In the genomic region with DNA sequence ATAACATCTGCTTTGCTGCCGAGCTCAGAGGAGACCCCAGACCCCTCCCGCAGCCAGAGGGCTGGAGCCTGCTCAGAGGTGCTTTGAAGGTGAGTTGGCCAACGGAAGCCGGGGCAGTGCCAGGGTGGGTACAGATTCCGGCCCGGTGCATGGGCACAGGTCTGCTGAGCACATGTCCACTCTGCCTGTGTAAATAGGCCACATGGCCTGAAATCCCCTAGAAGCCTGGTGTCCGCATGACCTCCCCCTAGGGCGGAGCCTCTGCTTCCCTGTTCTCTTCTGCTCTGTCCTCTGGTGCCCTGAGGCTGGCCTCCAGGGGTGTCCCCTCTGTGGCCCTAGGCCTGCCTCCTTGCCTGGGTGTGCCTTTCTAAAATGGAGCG, we compare ENCODE assay signal across 29 cellular contexts. TPM values are rescaled to one million over a fixed set of nuclear protein-coding genes. Genes with fewer than 3 reads are reported as not detected.
A peak's percentile ranks its signal among the peaks of the same experiment; 100 is the strongest.
DNase-seq lines count a peak whose midpoint lies in the region; ATAC-seq, FAIRE-seq and TF ChIP-seq lines count a peak whose summit lies in the region.
"Had no signal": no experiment of that assay in that cellular context is flagged by ENCODE, and none has a peak within 500 bp of the region (broad histone marks: within the 10 kb centered on the region; RNA-seq: fewer than 3 reads in every experiment).

No MANE protein-coding gene starts in this region.

- H3K79me1 ChIP-seq in H1 (ENCODE audit: low read depth, low read length) = no peaks in the 10 kb centered on the region
- H3K79me1 ChIP-seq in trophoblast cell (ENCODE audit: low read length) = peaks cover 22% of the 10 kb centered on the region

- no peak for DNase-seq in activated CD8-positive, alpha-beta memory T cell treated with anti-CD3 and anti-CD28 coated beads, Interleukin-2, amount 10 ng/mL, durations not matched to agents 7 days and 5 days
- no peak for DNase-seq in activated CD8-positive, alpha-beta memory T cell treated with anti-CD3 and anti-CD28 coated beads, Interleukin-2, amount 50 U/mL, for 4 hours
- DNase-seq in HCT116 (ENCODE audit: low read depth, low spot score) = no peak
- no peak for DNase-seq in H1 (ENCODE audit: low read depth in 1 of 2, low spot score in 2 of 2)
- DNase-seq in trophoblast cell = no peak
- no peak for DNase-seq in COLO668 (lab: John Stamatoyannopoulos, UW; ENCODE audit: unreplicated experiment)
- no peak for DNase-seq in CD1c-positive myeloid dendritic cell (ENCODE audit: extremely low spot score)
- DNase-seq in GM23338 (ENCODE audit: low spot score) = no peak
- DNase-seq: activated CD4-positive, alpha-beta T cell treated with anti-CD3 and anti-CD28 coated beads, Interleukin-2, amount 10 ng/mL, durations not matched to agents 7 days and 5 days; activated T-cell treated with anti-CD3 and anti-CD28 coated beads, Interleukin-2, amount 50 U/mL, for 72 hours; body of pancreas; cerebellar nuclear complex; DMS153; esophagus squamous epithelium; foreskin keratinocyte; IMR-90; natural killer cell; NCI-H1694; occipital lobe; PC-9; SIG-M5; stimulated activated naive CD4-positive, alpha-beta T cell; T1000; upper lobe of right lung had no signal

- H3K9me3 Mint-ChIP-seq in activated CD8-positive, alpha-beta memory T cell treated with anti-CD3 and anti-CD28 coated beads, Interleukin-2, amount 10 ng/mL, durations not matched to agents 7 days and 5 days (ENCODE audit: low read depth) = no peaks in the 10 kb centered on the region
- no peaks in the 10 kb centered on the region; the same call in 2 of the 3 replicates for H3K9me3 Mint-ChIP-seq in GM23338
- H3K9me3 Mint-ChIP-seq: activated CD4-positive, alpha-beta T cell treated with anti-CD3 and anti-CD28 coated beads, Interleukin-2, amount 10 ng/mL, durations not matched to agents 7 days and 5 days; activated T-cell treated with anti-CD3 and anti-CD28 coated beads, Interleukin-2, amount 50 U/mL, for 72 hours; natural killer cell had no signal

- TF ChIP-seq CTCF in HCT116 (IDR thresholded peaks at IDR 0.05 in 2 of 3, conservative IDR thresholded peaks at IDR 0.05 in 1 of 3; ENCODE audit: borderline replicate concordance in 1 of 3, insufficient read depth in 1 of 3, low read depth in 2 of 3, low read length in 2 of 3) (no peak), H1 (IDR thresholded peaks at IDR 0.05; ENCODE audit: control extremely low read depth in 1 of 3, insufficient read depth in 1 of 3, low read depth in 1 of 3, low read length in 3 of 3) (no peak), GM23338 (conservative IDR thresholded peaks at IDR 0.05; ENCODE audit: low read depth in 2 of 2) (no peak)

- H2BK15ac ChIP-seq in H1 (ENCODE audit: low read length) = peak overlapping the region; percentile 61; the same call in 1 of the 2 replicates

- no peak for FAIRE-seq in H1 (lab: Jason Lieb, UNC)
- FAIRE-seq: GM12892, keratinocyte had no signal

- H3K27me3 ChIP-seq in HCT116 (ENCODE audit: insufficient read depth, low read length) (no peaks in the 10 kb centered on the region), H1 (replicated peaks in 1 of 4; ENCODE audit: control insufficient read depth in 3 of 4, extremely low read depth in 1 of 4, insufficient read depth in 3 of 4, low read length in 3 of 4) (no peaks in the 10 kb centered on the region), trophoblast cell (ENCODE audit: insufficient read depth, low read length) (no peaks in the 10 kb centered on the region), GM23338 (ENCODE audit: insufficient read depth) (no peaks in the 10 kb centered on the region)
- H3K27me3 ChIP-seq: body of pancreas, esophagus squamous epithelium, foreskin keratinocyte, heart left ventricle, upper lobe of right lung had no signal

- WGBS in H1 (ENCODE audit: extremely low coverage in 1 of 2, insufficient coverage in 1 of 2, insufficient read length in 1 of 2, insufficient replicate concordance in 2 of 2, low coverage in 1 of 2, low lambda C conversion rate in 2 of 2, missing lambda C conversion rate in 1 of 2), 2 experiments = 94% methylated on average over 8 of the region's 9 CpGs; no CpG with 5 or more reads in 1 of the 2 experiments
- no CpG with 5 or more reads among the region's 9 CpGs for WGBS in trophoblast cell (ENCODE audit: extremely low coverage, insufficient coverage, insufficient read length)

- H3K4me3 ChIP-seq in HCT116 (replicated peaks in 1 of 2; ENCODE audit: low read depth in 1 of 2, low read length in 2 of 2) = no peak overlapping the region
- H3K4me3 ChIP-seq in H1 (ENCODE audit: extremely low read depth in 1 of 4, insufficient read depth in 2 of 4, low read depth in 3 of 4, low read length in 4 of 4) = no peak overlapping the region
- no peak overlapping the region for H3K4me3 ChIP-seq in trophoblast cell (ENCODE audit: low read depth, low read length)
- H3K4me3 ChIP-seq in GM23338 = no peak overlapping the region
- H3K4me3 ChIP-seq: body of pancreas, esophagus squamous epithelium, heart left ventricle, lung, PC-9, skin epidermis, upper lobe of right lung had no signal

- no peaks in the 10 kb centered on the region for H3K27me3 Mint-ChIP-seq in activated CD8-positive, alpha-beta memory T cell treated with anti-CD3 and anti-CD28 coated beads, Interleukin-2, amount 10 ng/mL, durations not matched to agents 7 days and 5 days
- peaks cover 8% of the 10 kb centered on the region for H3K27me3 Mint-ChIP-seq in GM23338 (ENCODE audit: insufficient read depth, low read depth, poor library complexity)
- H3K27me3 Mint-ChIP-seq: activated CD4-positive, alpha-beta T cell treated with anti-CD3 and anti-CD28 coated beads, Interleukin-2, amount 10 ng/mL, durations not matched to agents 7 days and 5 days had no signal

- intact Hi-C loops in HCT116 (cut with micrococcal nuclease) = loop anchor here (10.0 kb wide), 1 partner anchor 154 kb away; the partner anchor contains the start of genes RANBP1 and TRMT2A

- no peak overlapping the region for H4K5ac ChIP-seq in H1 (ENCODE audit: insufficient read length, low read depth, low read length)

- RAD21 ChIA-PET in HCT116 (lab: Charles Lee; ENCODE audit: low non-redundant PET in 1 of 2, low total read pairs in 2 of 2, uncharacterized antibody in 2 of 2, unreplicated experiment in 2 of 2) = no interaction called here

- ATAC-seq in activated CD8-positive, alpha-beta memory T cell treated with anti-CD3 and anti-CD28 coated beads, Interleukin-2, amount 10 ng/mL, durations not matched to agents 7 days and 5 days = no peak
- ATAC-seq in HCT116 (no peak), GM23338 (no peak)
- ATAC-seq: body of pancreas, foreskin keratinocyte, natural killer cell, upper lobe of right lung had no signal

- peak overlapping the region; percentile 99 for H3K27ac ChIP-seq in HCT116 (ENCODE audit: low read depth, low read length)
- no peak overlapping the region for H3K27ac ChIP-seq in H1 (ENCODE audit: low read depth, low read length)
- H3K27ac ChIP-seq in trophoblast cell (ENCODE audit: low read depth, low read length) = no peak overlapping the region
- no peak overlapping the region for H3K27ac ChIP-seq in GM23338 (ENCODE audit: low read depth)
- H3K27ac ChIP-seq: foreskin keratinocyte, heart left ventricle, PC-9, upper lobe of right lung had no signal

- H2BK12ac ChIP-seq in H1 (ENCODE audit: low read depth, low read length) (no peak overlapping the region), trophoblast cell (ENCODE audit: low read length) (peak overlapping the region; percentile 13)

- POLR2A ChIA-PET in HCT116 (lab: Charles Lee) (no interaction called here), H1 (lab: Charles Lee; ENCODE audit: partially characterized antibody) (interaction anchor here (1.3 kb wide), 1 partner anchor 9 kb away, joined by 4 read pairs; no protein-coding TSS in a partner anchor)

- H3K9me2 ChIP-seq in HCT116 (ENCODE audit: insufficient read depth) = no peaks in the 10 kb centered on the region
- no peaks in the 10 kb centered on the region for H3K9me2 ChIP-seq in GM23338 (ENCODE audit: insufficient read depth)

- TF ChIP-seq EP300 in H1 (IDR thresholded peaks at IDR 0.05; ENCODE audit: borderline replicate concordance in 1 of 2, low read depth in 2 of 2, low read length in 2 of 2) = no peak

- H3K9me3 ChIP-seq in HCT116 (ENCODE audit: control insufficient read depth in 1 of 2, insufficient read depth in 1 of 2, low read depth in 1 of 2, low read length in 2 of 2) (no peaks in the 10 kb centered on the region), H1 (ENCODE audit: insufficient read depth in 2 of 2, low read depth in 1 of 2, low read length in 1 of 2) (no peaks in the 10 kb centered on the region), trophoblast cell (ENCODE audit: insufficient read depth, low read depth, low read length) (no peaks in the 10 kb centered on the region)
- H3K9me3 ChIP-seq: body of pancreas, esophagus squamous epithelium, heart left ventricle, upper lobe of right lung had no signal

- H3K9ac ChIP-seq in HCT116 (ENCODE audit: low read length) (no peak overlapping the region), H1 (replicated peaks in 1 of 4; ENCODE audit: extremely low read depth in 1 of 4, low read depth in 3 of 4, low read length in 3 of 4) (no peak overlapping the region), trophoblast cell (ENCODE audit: low read length) (no peak overlapping the region)

- no TSS peak for BruUV-seq in HCT116 (replicated peaks; lab: Mats Ljungman, UMichigan)

- H3K36me3 ChIP-seq in HCT116 (ENCODE audit: control insufficient read depth in 1 of 2, insufficient read depth in 2 of 2, low read length in 2 of 2) (peaks cover 0 to 5% of the 10 kb centered on the region in 2 experiments; a peak in 1 of 4 replicates), H1 (ENCODE audit: control insufficient read depth in 2 of 4, insufficient read depth in 4 of 4, low read length in 3 of 4) (no peaks in the 10 kb centered on the region), trophoblast cell (ENCODE audit: control insufficient read depth in 1 of 2, insufficient read depth in 2 of 2, low read length in 2 of 2) (no peaks in the 10 kb centered on the region), GM23338 (ENCODE audit: insufficient read depth) (no peaks in the 10 kb centered on the region)

- peaks cover 27% of the 10 kb centered on the region for H3K4me1 Mint-ChIP-seq in activated CD8-positive, alpha-beta memory T cell treated with anti-CD3 and anti-CD28 coated beads, Interleukin-2, amount 10 ng/mL, durations not matched to agents 7 days and 5 days
- peaks cover 30% of the 10 kb centered on the region for H3K4me1 Mint-ChIP-seq in GM23338

- H3F3A ChIP-seq in GM23338 (replicated peaks; ENCODE audit: low read depth) = peaks cover 4% of the 10 kb centered on the region; the same call in 1 of the 2 replicates

- H2AFZ ChIP-seq in HCT116 (ENCODE audit: low read depth, low read length, poor library complexity, severe bottlenecking) = no peak overlapping the region
- no peak overlapping the region for H2AFZ ChIP-seq in H1 (ENCODE audit: low read length)
- H2AFZ ChIP-seq in trophoblast cell (ENCODE audit: insufficient read depth, low read length, poor library complexity) = no peak overlapping the region
- H2AFZ ChIP-seq in GM23338 = no peak overlapping the region
- H2AFZ ChIP-seq: PC-9 had no signal

- H4K8ac ChIP-seq in H1 (ENCODE audit: extremely low read depth, insufficient read depth, low read length) (no peak overlapping the region), trophoblast cell (ENCODE audit: low read depth, low read length) (no peak overlapping the region)

- no peaks in the 10 kb centered on the region for H3K79me2 ChIP-seq in HCT116 (ENCODE audit: insufficient read depth, low read length)
- no peaks in the 10 kb centered on the region for H3K79me2 ChIP-seq in H1 (ENCODE audit: control insufficient read depth in 1 of 2, insufficient read depth in 2 of 2, low read length in 2 of 2)
- H3K79me2 ChIP-seq in trophoblast cell (ENCODE audit: control insufficient read depth, insufficient read depth, low read length, poor library complexity) = peaks cover 5% of the 10 kb centered on the region
- H3K79me2 ChIP-seq in GM23338 (replicated peaks; ENCODE audit: insufficient read depth) = no peaks in the 10 kb centered on the region

- H3K4ac ChIP-seq in H1 (replicated peaks; ENCODE audit: insufficient read length, low read depth, low read length) (no peak overlapping the region), trophoblast cell (ENCODE audit: low read depth, low read length) (no peak overlapping the region)

- no peak for TF ChIP-seq RAD21 in HCT116 (IDR thresholded peaks at IDR 0.05; ENCODE audit: low read depth)
- no peak for TF ChIP-seq RAD21 in H1 (IDR thresholded peaks at IDR 0.05 in 1 of 2, conservative IDR thresholded peaks at IDR 0.05 in 1 of 2; ENCODE audit: low read depth in 2 of 2, low read length in 2 of 2)

- H3K4me1 ChIP-seq in HCT116 (ENCODE audit: control insufficient read depth in 1 of 2, insufficient read depth in 2 of 2, low read length in 2 of 2) (peaks cover 44 to 60% of the 10 kb centered on the region in 2 experiments), H1 (replicated peaks in 1 of 4; ENCODE audit: control insufficient read depth in 3 of 4, insufficient read depth in 4 of 4, low read length in 3 of 4) (peaks cover 0 to 23% (median 18%) of the 10 kb centered on the region in 4 experiments; a peak in 6 of 7 replicates), trophoblast cell (ENCODE audit: control insufficient read depth in 1 of 2, insufficient read depth in 2 of 2, low read length in 2 of 2) (peaks cover 34 to 41% of the 10 kb centered on the region in 2 experiments), GM23338 (ENCODE audit: insufficient read depth) (peaks cover 14% of the 10 kb centered on the region)

- no peak overlapping the region for H2BK5ac ChIP-seq in H1 (ENCODE audit: low read depth, low read length)
- no peak overlapping the region for H2BK5ac ChIP-seq in trophoblast cell (ENCODE audit: low read depth, low read length, poor library complexity)

- H4K20me1 ChIP-seq in HCT116 (ENCODE audit: insufficient read depth) = no peaks in the 10 kb centered on the region
- peaks cover 0 to 2% of the 10 kb centered on the region in 2 experiments for H4K20me1 ChIP-seq in H1 (replicated peaks in 1 of 2; ENCODE audit: control insufficient read depth in 1 of 2, insufficient read depth in 2 of 2, low read length in 2 of 2)
- H4K20me1 ChIP-seq in GM23338 (replicated peaks; ENCODE audit: insufficient read depth) = no peaks in the 10 kb centered on the region; the same call in 1 of the 2 replicates

- H2AK5ac ChIP-seq in H1 (ENCODE audit: low read depth, low read length) (0 out of 2 replicates have a peak overlapping the region, but pooled peaks have one; percentile 8), trophoblast cell (ENCODE audit: low read length) (peak overlapping the region; percentile 45)

- H3K56ac ChIP-seq in H1 (replicated peaks; ENCODE audit: insufficient read length, low read depth, low read length) = no peak overlapping the region

- TF ChIP-seq POLR2A in HCT116 (IDR thresholded peaks at IDR 0.05; ENCODE audit: borderline replicate concordance, extremely low read depth, insufficient read depth, insufficient read length) (no peak), H1 (IDR thresholded peaks at IDR 0.05; ENCODE audit: control extremely low read depth in 1 of 2, low read depth in 2 of 2, low read length in 2 of 2) (no peak)

- H3K23ac ChIP-seq in H1 (ENCODE audit: insufficient read length) (no peak overlapping the region), trophoblast cell (ENCODE audit: low read length) (no peak overlapping the region)

- H3K14ac ChIP-seq in H1 (ENCODE audit: insufficient read length) (no peak overlapping the region), trophoblast cell (ENCODE audit: low read length) (no peak overlapping the region)

- H3K4me3 Mint-ChIP-seq in activated CD8-positive, alpha-beta memory T cell treated with anti-CD3 and anti-CD28 coated beads, Interleukin-2, amount 10 ng/mL, durations not matched to agents 7 days and 5 days = no peak overlapping the region
- H3K4me3 Mint-ChIP-seq in GM23338 = no peak overlapping the region
- H3K4me3 Mint-ChIP-seq: activated CD4-positive, alpha-beta T cell treated with anti-CD3 and anti-CD28 coated beads, Interleukin-2, amount 10 ng/mL, durations not matched to agents 7 days and 5 days; activated T-cell treated with anti-CD3 and anti-CD28 coated beads, Interleukin-2, amount 50 U/mL, for 72 hours; natural killer cell had no signal

- H3K36me3 Mint-ChIP-seq in activated CD8-positive, alpha-beta memory T cell treated with anti-CD3 and anti-CD28 coated beads, Interleukin-2, amount 10 ng/mL, durations not matched to agents 7 days and 5 days = peaks cover 1% of the 10 kb centered on the region
- H3K36me3 Mint-ChIP-seq in GM23338 (ENCODE audit: low read depth) = no peaks in the 10 kb centered on the region
- H3K36me3 Mint-ChIP-seq: natural killer cell had no signal

- H3K4me2 ChIP-seq in HCT116 (ENCODE audit: low read length) (peak overlapping the region; percentile 99; the same call in 1 of the 2 replicates), H1 (ENCODE audit: insufficient read depth in 1 of 2, low read depth in 2 of 2, low read length in 2 of 2) (no peak overlapping the region), trophoblast cell (ENCODE audit: low read length) (no peak overlapping the region), GM23338 (no peak overlapping the region)
- H3K4me2 ChIP-seq: PC-9 had no signal

- H4K12ac ChIP-seq in trophoblast cell (ENCODE audit: low read depth, low read length) = no peak overlapping the region

- no peak overlapping the region for H4K91ac ChIP-seq in H1 (replicated peaks; ENCODE audit: insufficient read length, low read length)
- H4K91ac ChIP-seq in trophoblast cell (ENCODE audit: low read depth, low read length) = peak overlapping the region; percentile 40

- CTCF ChIA-PET in activated CD8-positive, alpha-beta memory T cell treated with anti-CD3 and anti-CD28 coated beads, Interleukin-2, amount 10 ng/mL, durations not matched to agents 7 days and 5 days (lab: Charles Lee) = interaction anchor here (0.6 to 1.0 kb wide), 2 partner anchors 13 to 231 kb away, joined by 3 read pairs; no protein-coding TSS in a partner anchor
- CTCF ChIA-PET in HCT116 (lab: Charles Lee) (no interaction called here), H1 (lab: Charles Lee; ENCODE audit: partially characterized antibody) (interaction anchor here (16.2 kb wide), 1 partner anchor 50 kb away, joined by 369 read pairs; no protein-coding TSS in a partner anchor)

- H3K23me2 ChIP-seq in H1 (ENCODE audit: low read depth, low read length) = peaks cover 5% of the 10 kb centered on the region

- H3K18ac ChIP-seq in H1 (ENCODE audit: extremely low read depth, low read length) (no peak overlapping the region), trophoblast cell (ENCODE audit: low read length) (no peak overlapping the region)

- no peak overlapping the region for H2BK120ac ChIP-seq in H1 (replicated peaks; ENCODE audit: low read depth, low read length)
- peak overlapping the region; percentile 31 for H2BK120ac ChIP-seq in trophoblast cell (ENCODE audit: insufficient read depth, low read length, poor library complexity)

- 0 out of 2 replicates have a peak overlapping the region, but pooled peaks have one; percentile 48 for H2BK20ac ChIP-seq in H1 (ENCODE audit: low read length)

- peak overlapping the region; percentile 35 for H3K27ac Mint-ChIP-seq in activated CD8-positive, alpha-beta memory T cell treated with anti-CD3 and anti-CD28 coated beads, Interleukin-2, amount 10 ng/mL, durations not matched to agents 7 days and 5 days
- H3K27ac Mint-ChIP-seq in GM23338 = no peak overlapping the region
- H3K27ac Mint-ChIP-seq: activated CD4-positive, alpha-beta T cell treated with anti-CD3 and anti-CD28 coated beads, Interleukin-2, amount 10 ng/mL, durations not matched to agents 7 days and 5 days; activated T-cell treated with anti-CD3 and anti-CD28 coated beads, Interleukin-2, amount 50 U/mL, for 72 hours; natural killer cell had no signal

RNA-seq across cellular contexts. Expression of gene TXNRD2, which starts 19.6 kb away (rescaled TPM):
- total RNA-seq in activated CD8-positive, alpha-beta memory T cell treated with anti-CD3 and anti-CD28 coated beads, Interleukin-2, amount 10 ng/mL, durations not matched to agents 7 days and 5 days = 10 to 100 TPM; 20.5 to 23.1 TPM
- 19.7 TPM for total RNA-seq in HCT116 (2021; ENCODE audit: unreplicated experiment)
- polyA plus RNA-seq in HCT116 (2012) = 13.2 and 14.8 TPM in 2 replicates
- 14.2 and 14.8 TPM in 2 replicates for total RNA-seq in H1 (2021; fragmentation: NEBNext Ultra II Directional; extraction: Animal tissue kit (Norgen Biotek cat#: 25700))
- 21.9 and 25.0 TPM in 2 replicates for polyA plus RNA-seq in H1 (2011; rRNA removed)
- polyA plus RNA-seq in H1 (2011; cell fraction: cytosol; rRNA removed) = 20.2 TPM
- 38.2 TPM for polyA plus RNA-seq in H1 (2011; cell fraction: nucleus; rRNA removed)
- 11.3 to 14.7 TPM (median 13.7 TPM) in 4 replicates for polyA plus RNA-seq in H1 (2012, experiment 1 of 2)
- polyA plus RNA-seq in H1 (2012, experiment 2 of 2) = 16.5 TPM
- polyA plus RNA-seq in H1 (2013, experiment 1 of 2) = 8.1 TPM
- polyA plus RNA-seq in H1 (2013, experiment 2 of 2) = 9.0 TPM
- 6.3 and 8.1 TPM in 2 replicates for polyA minus RNA-seq in H1 (2011; rRNA and poly(A)+ RNA removed)
- polyA minus RNA-seq in H1 (2011; cell fraction: cytosol; rRNA and poly(A)+ RNA removed) = 6.8 TPM
- polyA minus RNA-seq in H1 (2011; cell fraction: nucleus; rRNA and poly(A)+ RNA removed) = 13.8 TPM
- 2.2 and 2.6 TPM in 2 replicates for polyA plus RNA-seq in trophoblast cell (2013)
- total RNA-seq in GM23338 (2014; rRNA removed; shearing (Covaris generic)) = 11.2 and 14.1 TPM in 2 replicates
- 9.2 and 12.4 TPM in 2 replicates for polyA plus RNA-seq in GM23338 (2016; fragmentation: Nextera tagmentation; extraction: Ambion mirVana)

RNA-seq across cellular contexts. Expression of gene COMT, which starts 19.6 kb away (rescaled TPM):
- 10 to 100 TPM; 92.6 to 95.3 TPM for total RNA-seq in activated CD8-positive, alpha-beta memory T cell treated with anti-CD3 and anti-CD28 coated beads, Interleukin-2, amount 10 ng/mL, durations not matched to agents 7 days and 5 days
- total RNA-seq in HCT116 (2021; ENCODE audit: unreplicated experiment) = 109 TPM
- polyA plus RNA-seq in HCT116 (2012) = 142 and 156 TPM in 2 replicates
- 15.2 and 16.6 TPM in 2 replicates for total RNA-seq in H1 (2021; fragmentation: NEBNext Ultra II Directional; extraction: Animal tissue kit (Norgen Biotek cat#: 25700))
- 33.7 and 45.0 TPM in 2 replicates for polyA plus RNA-seq in H1 (2011; rRNA removed)
- 30.8 TPM for polyA plus RNA-seq in H1 (2011; cell fraction: cytosol; rRNA removed)
- 39.7 TPM for polyA plus RNA-seq in H1 (2011; cell fraction: nucleus; rRNA removed)
- polyA plus RNA-seq in H1 (2012, experiment 1 of 2) = 21.8 to 30.3 TPM (median 29.0 TPM) in 4 replicates
- 26.2 TPM for polyA plus RNA-seq in H1 (2012, experiment 2 of 2)
- 12.0 TPM for polyA plus RNA-seq in H1 (2013, experiment 1 of 2)
- 10.6 TPM for polyA plus RNA-seq in H1 (2013, experiment 2 of 2)
- 9.1 and 11.6 TPM in 2 replicates for polyA minus RNA-seq in H1 (2011; rRNA and poly(A)+ RNA removed)
- polyA minus RNA-seq in H1 (2011; cell fraction: cytosol; rRNA and poly(A)+ RNA removed) = 25.5 TPM
- polyA minus RNA-seq in H1 (2011; cell fraction: nucleus; rRNA and poly(A)+ RNA removed) = 7.3 TPM
- polyA plus RNA-seq in trophoblast cell (2013) = 16.0 and 18.0 TPM in 2 replicates
- total RNA-seq in GM23338 (2014; rRNA removed; shearing (Covaris generic)) = 29.8 and 35.1 TPM in 2 replicates
- polyA plus RNA-seq in GM23338 (2016; fragmentation: Nextera tagmentation; extraction: Ambion mirVana) = 29.6 and 32.6 TPM in 2 replicates

RNA-seq across cellular contexts. Expression of gene ARVCF, which starts 55.4 kb away (rescaled TPM):
- total RNA-seq in activated CD8-positive, alpha-beta memory T cell treated with anti-CD3 and anti-CD28 coated beads, Interleukin-2, amount 10 ng/mL, durations not matched to agents 7 days and 5 days = under 1 TPM; 0.50 to 0.70 TPM
- 42.8 TPM for total RNA-seq in HCT116 (2021; ENCODE audit: unreplicated experiment)
- polyA plus RNA-seq in HCT116 (2012) = 31.1 and 33.4 TPM in 2 replicates
- total RNA-seq in H1 (2021; fragmentation: NEBNext Ultra II Directional; extraction: Animal tissue kit (Norgen Biotek cat#: 25700)) = 43.2 and 49.6 TPM in 2 replicates
- polyA plus RNA-seq in H1 (2011; rRNA removed) (31.0 and 68.3 TPM in 2 replicates), GM23338 (2016; fragmentation: Nextera tagmentation; extraction: Ambion mirVana) (15.3 and 15.6 TPM in 2 replicates)
- polyA plus RNA-seq in H1 (2011; cell fraction: cytosol; rRNA removed) = 68.4 TPM
- polyA plus RNA-seq in H1 (2011; cell fraction: nucleus; rRNA removed) = 444 TPM
- polyA plus RNA-seq in H1 (2012, experiment 1 of 2) = 37.9 to 61.7 TPM (median 55.2 TPM) in 4 replicates
- 25.1 TPM for polyA plus RNA-seq in H1 (2012, experiment 2 of 2)
- polyA plus RNA-seq in H1 (2013, experiment 1 of 2) = 23.2 TPM
- 21.9 TPM for polyA plus RNA-seq in H1 (2013, experiment 2 of 2)
- polyA minus RNA-seq in H1 (2011; rRNA and poly(A)+ RNA removed) = 18.4 and 21.2 TPM in 2 replicates
- 28.8 TPM for polyA minus RNA-seq in H1 (2011; cell fraction: cytosol; rRNA and poly(A)+ RNA removed)
- polyA minus RNA-seq in H1 (2011; cell fraction: nucleus; rRNA and poly(A)+ RNA removed) = 88.4 TPM
- 5.7 and 5.9 TPM in 2 replicates for polyA plus RNA-seq in trophoblast cell (2013)
- total RNA-seq in GM23338 (2014; rRNA removed; shearing (Covaris generic)) = 87.3 and 122 TPM in 2 replicates

RNA-seq across cellular contexts. Expression of gene TANGO2, which starts 59.7 kb away (rescaled TPM):
- total RNA-seq in activated CD8-positive, alpha-beta memory T cell treated with anti-CD3 and anti-CD28 coated beads, Interleukin-2, amount 10 ng/mL, durations not matched to agents 7 days and 5 days = 10 to 100 TPM; 36.7 to 44.5 TPM
- 17.0 TPM for total RNA-seq in HCT116 (2021; ENCODE audit: unreplicated experiment)
- polyA plus RNA-seq in HCT116 (2012) = 14.7 and 15.6 TPM in 2 replicates
- 10.1 and 13.6 TPM in 2 replicates for total RNA-seq in H1 (2021; fragmentation: NEBNext Ultra II Directional; extraction: Animal tissue kit (Norgen Biotek cat#: 25700))
- polyA plus RNA-seq in H1 (2011; rRNA removed) (18.2 and 18.4 TPM in 2 replicates), GM23338 (2016; fragmentation: Nextera tagmentation; extraction: Ambion mirVana) (6.7 and 6.9 TPM in 2 replicates)
- polyA plus RNA-seq in H1 (2011; cell fraction: cytosol; rRNA removed) = 18.8 TPM
- 19.5 TPM for polyA plus RNA-seq in H1 (2011; cell fraction: nucleus; rRNA removed)
- polyA plus RNA-seq in H1 (2012, experiment 1 of 2) = 7.8 to 13.8 TPM (median 12.6 TPM) in 4 replicates
- 11.7 TPM for polyA plus RNA-seq in H1 (2012, experiment 2 of 2)
- polyA plus RNA-seq in H1 (2013, experiment 1 of 2) = 5.2 TPM
- polyA plus RNA-seq in H1 (2013, experiment 2 of 2) = 5.0 TPM
- 32.1 and 36.1 TPM in 2 replicates for polyA minus RNA-seq in H1 (2011; rRNA and poly(A)+ RNA removed)
- 7.8 TPM for polyA minus RNA-seq in H1 (2011; cell fraction: cytosol; rRNA and poly(A)+ RNA removed)
- 11.9 TPM for polyA minus RNA-seq in H1 (2011; cell fraction: nucleus; rRNA and poly(A)+ RNA removed)
- polyA plus RNA-seq in trophoblast cell (2013) = 13.5 and 14.9 TPM in 2 replicates
- total RNA-seq in GM23338 (2014; rRNA removed; shearing (Covaris generic)) = 15.0 and 20.2 TPM in 2 replicates

Comparison
In these comparisons a context has a peak if more than half of its experiments do, and no peak if none do; other contexts are left out.
1. RNA of gene ARVCF, which starts 55.4 kb away (total RNA-seq): 87.3 to 122 TPM in GM23338, 43.2 to 49.6 TPM in H1 and 42.8 TPM in HCT116 (single experiment); 0.50 to 0.70 TPM in activated CD8-positive, alpha-beta memory T cell treated with anti-CD3 and anti-CD28 coated beads, Interleukin-2, amount 10 ng/mL, durations not matched to agents 7 days and 5 days; every median in the first group is over 10 times any median in the second.